16 cellular contexts compared by ENCODE assay signal in the genomic region with DNA sequence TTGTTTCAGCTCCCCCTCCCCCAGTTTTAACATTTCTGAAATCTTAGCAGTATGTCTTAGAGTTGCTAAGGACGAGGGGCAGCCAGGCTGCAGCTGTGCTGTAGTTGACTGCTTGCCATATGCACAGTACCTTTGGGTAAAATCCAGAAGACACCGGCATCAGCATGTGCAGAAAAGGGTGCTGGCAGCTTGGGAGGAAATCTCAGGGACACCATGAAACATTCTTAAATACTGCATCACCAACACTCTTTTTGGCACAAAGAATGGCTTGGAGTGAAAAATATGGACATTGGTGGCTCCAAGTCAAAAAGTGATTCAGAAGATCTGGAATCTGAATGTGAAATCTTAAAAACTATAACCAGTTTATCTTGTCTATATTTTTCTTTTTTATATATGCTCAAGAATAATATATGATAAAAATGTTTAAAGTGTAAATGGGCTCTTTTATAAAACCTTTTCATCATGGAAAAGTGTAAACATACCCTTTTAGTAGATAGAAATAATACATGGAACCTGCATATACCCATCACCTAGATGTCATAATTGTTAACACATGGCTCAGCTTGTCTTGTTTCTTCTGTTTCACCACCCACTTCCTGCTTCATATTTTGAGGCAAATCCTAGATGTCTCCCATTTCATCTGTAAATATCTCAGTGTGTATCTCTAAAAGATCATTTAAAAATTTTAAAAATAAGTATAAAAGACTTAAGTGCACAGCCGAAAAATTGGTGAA. TPM values are rescaled to one million over a fixed set of nuclear protein-coding genes. Genes with fewer than 3 reads are reported as not detected.
A peak's percentile ranks its signal among the peaks of the same experiment; 100 is the strongest.
DNase-seq lines count a peak whose midpoint lies in the region; ATAC-seq and TF ChIP-seq lines count a peak whose summit lies in the region.
"Had no signal": no experiment of that assay in that cellular context is flagged by ENCODE, and none has a peak within 500 bp of the region (broad histone marks: within the 10 kb centered on the region; RNA-seq: fewer than 3 reads in every experiment).

No MANE protein-coding gene starts in this region.

- peak overlapping the region; percentile 90 for H3K27ac Mint-ChIP-seq in chondrocyte (ENCODE audit: unreplicated experiment)
- no peak overlapping the region for H3K27ac Mint-ChIP-seq in activated CD4-positive, alpha-beta memory T cell treated with anti-CD3 and anti-CD28 coated beads, Interleukin-2, amount 10 ng/mL, durations not matched to agents 7 days and 5 days

- H3K18ac ChIP-seq in mesenchymal stem cell (ENCODE audit: low read depth in 1 of 2, low read length in 2 of 2): no peak overlapping the region

- DNase-seq in AG09309 (ENCODE audit: low read depth): peak; percentile 35
- DNase-seq in HS-5 (ENCODE audit: low read depth): peak; percentile 58
- DNase-seq in chondrocyte (ENCODE audit: low spot score): no peak
- no peak for DNase-seq in mesenchymal stem cell
- no peak for DNase-seq in activated CD4-positive, alpha-beta memory T cell treated with anti-CD3 and anti-CD28 coated beads, Interleukin-2, amount 10 ng/mL, durations not matched to agents 7 days and 5 days
- DNase-seq in GM10266 (ENCODE audit: extremely low spot score): no peak
- no peak for DNase-seq in NCI-H1417 treated with DMSO at 0.1 percent for 48 hours (lab: John Stamatoyannopoulos, UW)
- DNase-seq: aorta; kidney glomerular epithelial cell; NCI-H510A treated with DMSO at 0.1 percent for 48 hours; RPMI8226; stimulated activated CD4-positive, alpha-beta T cell treated with anti-CD3 and anti-CD28 coated beads, Interleukin-15, amount 100 ng/mL, for 24 hours had no signal

- H2AK5ac ChIP-seq in mesenchymal stem cell (ENCODE audit: low read length, severe bottlenecking): no peak overlapping the region

- H3K4ac ChIP-seq in mesenchymal stem cell (ENCODE audit: low read depth in 1 of 2, low read length in 2 of 2): no peak overlapping the region

- H3K14ac ChIP-seq in mesenchymal stem cell (ENCODE audit: low read length in 2 of 2): no peak overlapping the region

- ATAC-seq in GM18511 (IDR thresholded peaks at IDR 0.05; ENCODE audit: unreplicated experiment): no peak
- ATAC-seq: esophagus mucosa had no signal

- H3K4me3 Mint-ChIP-seq in chondrocyte (ENCODE audit: unreplicated experiment): no peak overlapping the region
- no peak overlapping the region for H3K4me3 Mint-ChIP-seq in activated CD4-positive, alpha-beta memory T cell treated with anti-CD3 and anti-CD28 coated beads, Interleukin-2, amount 10 ng/mL, durations not matched to agents 7 days and 5 days

- no peak overlapping the region for H2BK120ac ChIP-seq in mesenchymal stem cell (ENCODE audit: low read depth, low read length)

- no peaks in the 10 kb centered on the region for H3K27me3 Mint-ChIP-seq in chondrocyte (ENCODE audit: low read depth)
- no peaks in the 10 kb centered on the region for H3K27me3 Mint-ChIP-seq in activated CD4-positive, alpha-beta memory T cell treated with anti-CD3 and anti-CD28 coated beads, Interleukin-2, amount 10 ng/mL, durations not matched to agents 7 days and 5 days

- no peaks in the 10 kb centered on the region for H3K9me3 ChIP-seq in mesenchymal stem cell (ENCODE audit: control insufficient read depth, low read length)
- H3K9me3 ChIP-seq: neutrophil had no signal

- H3K79me1 ChIP-seq in mesenchymal stem cell (replicated peaks; ENCODE audit: low read length, poor library complexity, severe bottlenecking): peaks cover 16% of the 10 kb centered on the region

- H3K9me3 Mint-ChIP-seq in chondrocyte (ENCODE audit: low read depth): no peaks in the 10 kb centered on the region
- no peaks in the 10 kb centered on the region for H3K9me3 Mint-ChIP-seq in activated CD4-positive, alpha-beta memory T cell treated with anti-CD3 and anti-CD28 coated beads, Interleukin-2, amount 10 ng/mL, durations not matched to agents 7 days and 5 days

- H3K36me3 Mint-ChIP-seq in chondrocyte (ENCODE audit: low read depth): peaks cover 16% of the 10 kb centered on the region
- peaks cover 16% of the 10 kb centered on the region for H3K36me3 Mint-ChIP-seq in activated CD4-positive, alpha-beta memory T cell treated with anti-CD3 and anti-CD28 coated beads, Interleukin-2, amount 10 ng/mL, durations not matched to agents 7 days and 5 days (ENCODE audit: low read depth)

- no peaks in the 10 kb centered on the region for H3K4me1 ChIP-seq in mesenchymal stem cell (ENCODE audit: control insufficient read depth, insufficient read depth, low read depth, low read length)

- no peaks in the 10 kb centered on the region for H3K27me3 ChIP-seq in mesenchymal stem cell (ENCODE audit: control insufficient read depth in 1 of 2, insufficient read depth in 1 of 2, low read length in 2 of 2)
- H3K27me3 ChIP-seq: neutrophil had no signal

- H4K8ac ChIP-seq in mesenchymal stem cell (ENCODE audit: low read length): no peak overlapping the region

- H3K23ac ChIP-seq in mesenchymal stem cell (ENCODE audit: low read length in 2 of 2): no peak overlapping the region

- CTCF ChIA-PET in activated CD4-positive, alpha-beta memory T cell treated with anti-CD3 and anti-CD28 coated beads, Interleukin-2, amount 10 ng/mL, durations not matched to agents 7 days and 5 days (lab: Charles Lee): interaction anchor here (1.3 to 2.0 kb wide), 2 partner anchors 15 to 121 kb away, joined by 5 to 8 read pairs; no protein-coding TSS in a partner anchor

- no peak overlapping the region for H2BK15ac ChIP-seq in mesenchymal stem cell (ENCODE audit: low read depth, poor library complexity, severe bottlenecking)

- peaks cover 66% of the 10 kb centered on the region for H3K4me1 Mint-ChIP-seq in chondrocyte (ENCODE audit: low read depth)
- H3K4me1 Mint-ChIP-seq in activated CD4-positive, alpha-beta memory T cell treated with anti-CD3 and anti-CD28 coated beads, Interleukin-2, amount 10 ng/mL, durations not matched to agents 7 days and 5 days: peaks cover 50% of the 10 kb centered on the region

- H3K4me3 ChIP-seq in AG09309 (ENCODE audit: control insufficient read depth, low read depth, low read length) (no peak overlapping the region), mesenchymal stem cell (ENCODE audit: insufficient read depth in 1 of 2, low read depth in 1 of 2, low read length in 2 of 2) (peak overlapping the region in 1 of 2 experiments; percentile 5)

- H2BK12ac ChIP-seq in mesenchymal stem cell (ENCODE audit: low read length in 2 of 2): no peak overlapping the region

- H4K91ac ChIP-seq in mesenchymal stem cell (ENCODE audit: low read length): no peak overlapping the region

- 50% methylated on average over 1 of the region's 3 CpGs for WGBS in mesenchymal stem cell

- POLR2A ChIA-PET in activated CD4-positive, alpha-beta memory T cell treated with anti-CD3 and anti-CD28 coated beads, Interleukin-2, amount 10 ng/mL, durations not matched to agents 7 days and 5 days (lab: Charles Lee): interaction anchor here (1.4 kb wide), 1 partner anchor 15 kb away, joined by 3 read pairs; no protein-coding TSS in a partner anchor

- H3K27ac ChIP-seq in mesenchymal stem cell (ENCODE audit: low read length, poor library complexity, severe bottlenecking): no peak overlapping the region
- H3K27ac ChIP-seq: C4-2B, neutrophil had no signal

- no peak overlapping the region for H2BK5ac ChIP-seq in mesenchymal stem cell (ENCODE audit: low read depth, low read length, poor library complexity, severe bottlenecking)

- H3K9ac ChIP-seq in mesenchymal stem cell (ENCODE audit: low read length): peak overlapping the region; percentile 71

- no peak overlapping the region for H3K4me2 ChIP-seq in mesenchymal stem cell (ENCODE audit: low read length, poor library complexity, severe bottlenecking)

- H2AFZ ChIP-seq in mesenchymal stem cell (ENCODE audit: low read depth, low read length): no peak overlapping the region

- peaks cover 3 to 37% of the 10 kb centered on the region in 2 experiments for H3K36me3 ChIP-seq in mesenchymal stem cell (ENCODE audit: control insufficient read depth in 1 of 2, insufficient read depth in 2 of 2, low read depth in 1 of 2, low read length in 2 of 2)
- H3K36me3 ChIP-seq: neutrophil had no signal

- TF ChIP-seq CTCF in AG09309 (IDR thresholded peaks at IDR 0.05; ENCODE audit: control insufficient read depth, insufficient read depth, low read depth, low read length, missing control alignments) (no peak), chondrocyte (IDR thresholded peaks at IDR 0.05) (no peak), GM10266 (IDR thresholded peaks at IDR 0.05; ENCODE audit: control insufficient read depth, insufficient read depth, low read depth, missing control alignments) (no peak)

RNA-seq across cellular contexts. Expression of a gene that starts 34.4 kb away (rescaled TPM):
- 0.62 to 1.1 TPM in 2 of 3 replicates, not detected in the other for total RNA-seq in chondrocyte
- not detected for polyA plus RNA-seq in mesenchymal stem cell (2013, experiment 1 of 2)
- polyA plus RNA-seq in mesenchymal stem cell (2013, experiment 2 of 2): not detected
- not detected for total RNA-seq in activated CD4-positive, alpha-beta memory T cell treated with anti-CD3 and anti-CD28 coated beads, Interleukin-2, amount 10 ng/mL, durations not matched to agents 7 days and 5 days
- total RNA-seq: aorta, esophagus mucosa had no signal
- polyA plus RNA-seq: aorta had no signal

RNA-seq across cellular contexts. Expression of a gene that starts 41.3 kb away (rescaled TPM):
- total RNA-seq in chondrocyte: 1,260 to 1,504 TPM (median 1,485 TPM) in 3 replicates
- 204 TPM for polyA plus RNA-seq in mesenchymal stem cell (2013, experiment 1 of 2)
- 204 TPM for polyA plus RNA-seq in mesenchymal stem cell (2013, experiment 2 of 2)
- not detected for total RNA-seq in activated CD4-positive, alpha-beta memory T cell treated with anti-CD3 and anti-CD28 coated beads, Interleukin-2, amount 10 ng/mL, durations not matched to agents 7 days and 5 days

RNA-seq across cellular contexts. Expression of a gene that starts 45.5 kb away (rescaled TPM):
- total RNA-seq in chondrocyte: 63.7 to 69.8 TPM (median 64.5 TPM) in 3 replicates
- polyA plus RNA-seq in mesenchymal stem cell (2013, experiment 1 of 2): 14.3 TPM
- 15.1 TPM for polyA plus RNA-seq in mesenchymal stem cell (2013, experiment 2 of 2)
- total RNA-seq in activated CD4-positive, alpha-beta memory T cell treated with anti-CD3 and anti-CD28 coated beads, Interleukin-2, amount 10 ng/mL, durations not matched to agents 7 days and 5 days: 1 to 10 TPM; 5.2 to 5.3 TPM

Comparison
In these comparisons a context has a peak if more than half of its experiments do, and no peak if none do; other contexts are left out.
1. DNase-seq: peak in AG09309 (single experiment) and HS-5 (single experiment); none in chondrocyte (single experiment), mesenchymal stem cell (single experiment), activated CD4-positive, alpha-beta memory T cell treated with anti-CD3 and anti-CD28 coated beads, Interleukin-2, amount 10 ng/mL, durations not matched to agents 7 days and 5 days (single experiment), GM10266 (single experiment) and NCI-H1417 treated with DMSO at 0.1 percent for 48 hours (single experiment).
2. RNA of a gene that starts 41.3 kb away (total RNA-seq): 1,260 to 1,504 TPM in chondrocyte; not detected in activated CD4-positive, alpha-beta memory T cell treated with anti-CD3 and anti-CD28 coated beads, Interleukin-2, amount 10 ng/mL, durations not matched to agents 7 days and 5 days; every median in the first group is over 1,000 times any median in the second.
3. RNA of a gene that starts 45.5 kb away (total RNA-seq): 63.7 to 69.8 TPM in chondrocyte; 5.2 to 5.3 TPM in activated CD4-positive, alpha-beta memory T cell treated with anti-CD3 and anti-CD28 coated beads, Interleukin-2, amount 10 ng/mL, durations not matched to agents 7 days and 5 days; every median in the first group is over 10 times any median in the second.